In the genomic region with DNA sequence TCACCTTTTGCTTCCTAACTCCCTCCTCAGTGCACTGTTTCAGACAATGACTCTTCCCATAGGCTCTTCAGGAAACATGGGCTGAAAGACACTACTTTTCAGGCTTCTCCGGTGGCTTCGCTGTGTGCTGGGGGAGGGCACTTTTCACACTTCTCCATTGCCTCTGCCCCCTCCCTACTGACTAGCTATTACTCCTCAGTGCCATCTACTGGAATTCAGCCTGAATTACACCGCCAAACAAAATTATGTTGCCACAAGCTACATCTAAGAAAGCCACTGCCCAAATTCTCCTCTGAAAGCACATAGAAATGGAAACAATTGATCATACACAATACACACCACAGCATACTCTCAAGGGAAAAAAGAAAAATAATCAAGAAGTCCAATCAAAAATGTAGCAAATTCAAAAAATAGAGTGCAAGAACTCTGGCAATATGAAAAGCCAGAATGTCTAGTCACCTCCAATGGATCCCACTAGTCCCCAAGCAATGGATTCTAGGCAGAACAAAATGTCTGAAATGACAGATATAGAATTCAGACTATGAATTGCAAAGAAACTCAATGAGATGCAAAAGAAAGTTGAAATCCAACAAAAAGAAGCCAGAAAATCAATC, we compare ENCODE assay signal across 8 cellular contexts.
DNase-seq lines count a peak whose midpoint lies in the region; ATAC-seq and TF ChIP-seq lines count a peak whose summit lies in the region.

No MANE protein-coding gene starts in this region.

- H3K27me3 Mint-ChIP-seq in activated T-cell treated with anti-CD3 and anti-CD28 coated beads, Interleukin-2, amount 50 U/mL, for 24 hours = no peaks in the 10 kb centered on the region

- DNase-seq in AG04450 (ENCODE audit: low read depth, low spot score) (no peak), GM13977 (ENCODE audit: low spot score) (peak; percentile 27), MM.1S (peak; percentile 55), choroid plexus epithelial cell (ENCODE audit: low read depth) (peak; percentile 5), testis (peak; percentile 26), sigmoid colon (no peak)
- DNase-seq in activated T-cell treated with anti-CD3 and anti-CD28 coated beads, Interleukin-2, amount 50 U/mL, for 24 hours = no peak

- H3K36me3 ChIP-seq in MM.1S (replicated peaks; ENCODE audit: insufficient read depth, low read length) (no peaks in the 10 kb centered on the region), testis (ENCODE audit: low read depth, missing control alignments) (no peaks in the 10 kb centered on the region), sigmoid colon (no peaks in the 10 kb centered on the region)

- H3K9ac ChIP-seq in MM.1S (ENCODE audit: low read length) = no peak overlapping the region

- 0 out of 2 replicates have a peak overlapping the region, but pooled peaks have one; percentile 16 for H2AFZ ChIP-seq in MM.1S (ENCODE audit: low read length)

- H3K4me3 ChIP-seq in AG04450 (ENCODE audit: low read depth, low read length) (no peak overlapping the region), MM.1S (ENCODE audit: low read length) (no peak overlapping the region), choroid plexus epithelial cell (ENCODE audit: low read depth, low read length) (no peak overlapping the region), testis (no peak overlapping the region), sigmoid colon (no peak overlapping the region)

- H3K9me3 ChIP-seq in AG04450 (ENCODE audit: control insufficient read depth, insufficient read depth, low read length) = peaks cover 6% of the 10 kb centered on the region; the same call in 1 of the 2 replicates
- H3K9me3 ChIP-seq in MM.1S (replicated peaks; ENCODE audit: insufficient read depth, low read length) = no peaks in the 10 kb centered on the region
- H3K9me3 ChIP-seq in testis = no peaks in the 10 kb centered on the region
- H3K9me3 ChIP-seq in sigmoid colon = no peaks in the 10 kb centered on the region

- no peaks in the 10 kb centered on the region for H3K9me2 ChIP-seq in MM.1S (replicated peaks; ENCODE audit: insufficient read depth, low read length)

- H3K4me3 Mint-ChIP-seq in activated T-cell treated with anti-CD3 and anti-CD28 coated beads, Interleukin-2, amount 50 U/mL, for 24 hours = no peak overlapping the region

- CTCF ChIA-PET in AG04450 (lab: Charles Lee) = interaction anchor here (1.0 to 1.8 kb wide), 2 partner anchors 12 to 1490 kb away, joined by 3 to 9 read pairs; no protein-coding TSS in a partner anchor

- POLR2A ChIA-PET in AG04450 (lab: Yijun Ruan, JAX) = no interaction called here

- H4K20me1 ChIP-seq in MM.1S (ENCODE audit: insufficient read depth, low read length) = no peaks in the 10 kb centered on the region

- H3K27ac ChIP-seq in AG04450 (ENCODE audit: low read depth, low read length) = no peak overlapping the region
- H3K27ac ChIP-seq in MM.1S (ENCODE audit: low read length) = no peak overlapping the region
- H3K27ac ChIP-seq in testis = no peak overlapping the region
- H3K27ac ChIP-seq in sigmoid colon = no peak overlapping the region

- H3K4me1 ChIP-seq in MM.1S (ENCODE audit: low read length) = no peaks in the 10 kb centered on the region
- no peaks in the 10 kb centered on the region for H3K4me1 ChIP-seq in testis
- no peaks in the 10 kb centered on the region for H3K4me1 ChIP-seq in sigmoid colon

- TF ChIP-seq POLR2A in testis (IDR thresholded peaks at IDR 0.05) (no peak), sigmoid colon (IDR thresholded peaks at IDR 0.05) (no peak)

- no peaks in the 10 kb centered on the region for H3K27me3 ChIP-seq in AG04450 (ENCODE audit: control insufficient read depth, insufficient read depth, low read length)
- no peaks in the 10 kb centered on the region for H3K27me3 ChIP-seq in MM.1S (replicated peaks; ENCODE audit: insufficient read depth, low read length)
- H3K27me3 ChIP-seq in testis = no peaks in the 10 kb centered on the region
- H3K27me3 ChIP-seq in sigmoid colon = no peaks in the 10 kb centered on the region

- ATAC-seq in GM19452 (IDR thresholded peaks at IDR 0.05; ENCODE audit: unreplicated experiment) = no peak

- no peak overlapping the region for H3K4me2 ChIP-seq in MM.1S (ENCODE audit: low read depth, low read length)

- intact Hi-C loops in testis (cut with DNase I; ENCODE audit: low total_unique reads) = no loop called here
- intact Hi-C loops in sigmoid colon (cut with DNase I) = no loop called here

- H3F3A ChIP-seq in MM.1S (ENCODE audit: insufficient read depth, low read length) = no peaks in the 10 kb centered on the region

- no peak overlapping the region for H3K27ac Mint-ChIP-seq in activated T-cell treated with anti-CD3 and anti-CD28 coated beads, Interleukin-2, amount 50 U/mL, for 24 hours

- no peak for TF ChIP-seq EP300 in sigmoid colon (IDR thresholded peaks at IDR 0.05)

- peaks cover 8% of the 10 kb centered on the region for H3K9me3 Mint-ChIP-seq in activated T-cell treated with anti-CD3 and anti-CD28 coated beads, Interleukin-2, amount 50 U/mL, for 24 hours

- no peaks in the 10 kb centered on the region for H3K79me2 ChIP-seq in MM.1S (ENCODE audit: low read length)

- in situ Hi-C loops in GM13977 (cut with MboI; ENCODE audit: low pct_unique_long_range_greater_than_20kb, low sequenced_read_pairs, unreplicated experiment) = no loop called here

- H3K4me1 Mint-ChIP-seq in activated T-cell treated with anti-CD3 and anti-CD28 coated beads, Interleukin-2, amount 50 U/mL, for 24 hours (ENCODE audit: low read depth) = no peaks in the 10 kb centered on the region

- 59 to 65% methylated on average over 3 of the region's 3 CpGs for WGBS in testis, 2 donors
- WGBS in sigmoid colon, 2 donors = 65 to 86% methylated on average over 3 of the region's 3 CpGs

- TF ChIP-seq CTCF in AG04450 (IDR thresholded peaks at IDR 0.05; ENCODE audit: low read depth, low read length) = peak; percentile 55
- peak; percentile 71 for TF ChIP-seq CTCF in GM13977 (IDR thresholded peaks at IDR 0.05; ENCODE audit: extremely low read depth, insufficient read depth, missing control alignments)
- TF ChIP-seq CTCF in MM.1S (IDR thresholded peaks at IDR 0.05; ENCODE audit: low read length) = peak; percentile 88
- TF ChIP-seq CTCF in choroid plexus epithelial cell (conservative IDR thresholded peaks at IDR 0.05; ENCODE audit: low read depth, low read length) = peak; percentile 47
- TF ChIP-seq CTCF in testis (IDR thresholded peaks at IDR 0.05) = peak in 2 of 3 experiments; percentile 26 to 55
- peak in 1 of 4 experiments; percentile 5 for TF ChIP-seq CTCF in sigmoid colon (IDR thresholded peaks at IDR 0.05)

- H3K36me3 Mint-ChIP-seq in activated T-cell treated with anti-CD3 and anti-CD28 coated beads, Interleukin-2, amount 50 U/mL, for 24 hours (ENCODE audit: low read depth) = no peaks in the 10 kb centered on the region

Comparison
In these comparisons a context has a peak if more than half of its experiments do, and no peak if none do; other contexts are left out.
1. DNase-seq: peak in GM13977 (single experiment), MM.1S (single experiment), choroid plexus epithelial cell (single experiment) and testis (single experiment); none in AG04450 (single experiment), sigmoid colon (single experiment) and activated T-cell treated with anti-CD3 and anti-CD28 coated beads, Interleukin-2, amount 50 U/mL, for 24 hours (single experiment).